10 cellular contexts compared by ENCODE assay signal in the genomic region with DNA sequence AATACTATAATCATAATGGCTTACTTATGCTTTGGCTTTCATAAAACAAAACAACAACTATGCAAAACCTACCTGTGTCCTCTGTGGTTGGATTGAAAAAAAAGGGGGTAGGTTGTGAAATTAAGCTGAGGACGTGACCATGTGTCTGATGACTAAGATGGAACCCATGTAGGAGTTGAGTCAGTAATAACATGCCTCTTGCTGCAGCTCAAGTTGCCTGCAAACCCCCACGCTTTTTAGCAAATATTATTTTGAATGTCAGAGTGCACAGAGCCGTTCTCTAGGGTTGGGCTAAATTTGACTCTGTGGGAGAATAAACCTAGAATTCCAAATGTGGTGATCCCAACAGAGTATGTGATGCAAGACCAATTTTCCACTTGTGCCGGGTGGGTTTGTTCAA.
DNase-seq lines count a peak whose midpoint lies in the region; ATAC-seq and TF ChIP-seq lines count a peak whose summit lies in the region.
"Had no signal": no experiment of that assay in that cellular context is flagged by ENCODE, and none has a peak within 500 bp of the region (broad histone marks: within the 10 kb centered on the region; RNA-seq: fewer than 3 reads in every experiment).

No MANE protein-coding gene starts in this region.

- POLR2A ChIA-PET in RWPE1 (lab: Yijun Ruan, JAX; ENCODE audit: low non-redundant PET) = no interaction called here

- H3K27me3 Mint-ChIP-seq in activated T-cell treated with anti-CD3 and anti-CD28 coated beads, Interleukin-2, amount 50 U/mL, for 4 hours (ENCODE audit: low read depth) = no peaks in the 10 kb centered on the region

- TF ChIP-seq CTCF in RWPE1 (conservative IDR thresholded peaks at IDR 0.05; ENCODE audit: low read depth) (no peak), adrenal gland (IDR thresholded peaks at IDR 0.05) (no peak)

- WGBS in adrenal gland, 4 donors = 75 to 90% (median 82%) methylated on average over 4 of the region's 4 CpGs

- H3K36me3 ChIP-seq in adrenal gland (replicated peaks in 1 of 2) = no peaks in the 10 kb centered on the region

- no peak for TF ChIP-seq POLR2A in adrenal gland (IDR thresholded peaks at IDR 0.05)

- ATAC-seq in activated T-cell treated with anti-CD3 and anti-CD28 coated beads, Interleukin-2, amount 50 U/mL, for 4 hours = peak; percentile 68 to 73
- peak; percentile 62 for ATAC-seq in HG02870 (IDR thresholded peaks at IDR 0.05; ENCODE audit: unreplicated experiment)

- no peaks in the 10 kb centered on the region for H3K9me3 ChIP-seq in adrenal gland (replicated peaks in 1 of 3)

- no peaks in the 10 kb centered on the region for H3K27me3 ChIP-seq in adrenal gland

- no peaks in the 10 kb centered on the region for H3K9me3 Mint-ChIP-seq in activated T-cell treated with anti-CD3 and anti-CD28 coated beads, Interleukin-2, amount 50 U/mL, for 4 hours

- DNase-seq in activated T-cell treated with anti-CD3 and anti-CD28 coated beads, Interleukin-2, amount 50 U/mL, for 4 hours = no peak
- DNase-seq in activated T-cell treated with anti-CD3 and anti-CD28 coated beads, Interleukin-2, amount 50 U/mL, for 48 hours = no peak
- peak; percentile 45 for DNase-seq in RWPE1 (ENCODE audit: low spot score)
- DNase-seq in stimulated activated CD4-positive, alpha-beta T cell treated with anti-CD3 and anti-CD28 coated beads, TNF-alpha, amount 100 ng/mL, for 24 hours (ENCODE audit: low read depth in 3 of 3) = peak in 2 of 3 experiments; percentile 25 to 30
- no peak for DNase-seq in adrenal gland
- no peak for DNase-seq in SW480 (ENCODE audit: low spot score)
- no peak for DNase-seq in NCI-H1105 treated with DMSO at 0.1 percent for 48 hours (lab: John Stamatoyannopoulos, UW)
- DNase-seq: T-helper 9 cell had no signal

- H3K4me1 Mint-ChIP-seq in activated T-cell treated with anti-CD3 and anti-CD28 coated beads, Interleukin-2, amount 50 U/mL, for 4 hours (ENCODE audit: low read depth) = peaks cover 72% of the 10 kb centered on the region

- intact Hi-C loops in adrenal gland (cut with DNase I) = no loop called here

- H3K27ac ChIP-seq in RWPE1 = no peak overlapping the region
- no peak overlapping the region for H3K27ac ChIP-seq in adrenal gland

- CTCF ChIA-PET in RWPE1 (lab: Yijun Ruan, JAX) = no interaction called here

- peaks cover 5 to 7% of the 10 kb centered on the region in 2 donors for H3K4me1 ChIP-seq in adrenal gland (replicated peaks in 1 of 2)

- H3K36me3 Mint-ChIP-seq in activated T-cell treated with anti-CD3 and anti-CD28 coated beads, Interleukin-2, amount 50 U/mL, for 4 hours (ENCODE audit: insufficient read depth) = no peaks in the 10 kb centered on the region

- H3K4me3 Mint-ChIP-seq in activated T-cell treated with anti-CD3 and anti-CD28 coated beads, Interleukin-2, amount 50 U/mL, for 4 hours = no peak overlapping the region
- H3K4me3 Mint-ChIP-seq: B cell had no signal

- H3K4me3 ChIP-seq in adrenal gland = no peak overlapping the region

Comparison
In these comparisons a context has a peak if more than half of its experiments do, and no peak if none do; other contexts are left out.
1. DNase-seq: peak in RWPE1 (single experiment) and stimulated activated CD4-positive, alpha-beta T cell treated with anti-CD3 and anti-CD28 coated beads, TNF-alpha, amount 100 ng/mL, for 24 hours (2 of 3); none in activated T-cell treated with anti-CD3 and anti-CD28 coated beads, Interleukin-2, amount 50 U/mL, for 4 hours (single experiment), activated T-cell treated with anti-CD3 and anti-CD28 coated beads, Interleukin-2, amount 50 U/mL, for 48 hours (0 of 2), adrenal gland (0 of 7), SW480 (single experiment) and NCI-H1105 treated with DMSO at 0.1 percent for 48 hours (single experiment).